Comparison of ENCODE assay signal across 12 cellular contexts in genomic region chr20:20019123-20019522, GRCh38. TPM values are rescaled to one million over a fixed set of nuclear protein-coding genes. Genes with fewer than 3 reads are reported as not detected.
A peak's percentile ranks its signal among the peaks of the same experiment; 100 is the strongest.
DNase-seq lines count a peak whose midpoint lies in the region; ATAC-seq and TF ChIP-seq lines count a peak whose summit lies in the region.
"Had no signal": no experiment of that assay in that cellular context is flagged by ENCODE, and none has a peak within 500 bp of the region (broad histone marks: within the 10 kb centered on the region; RNA-seq: fewer than 3 reads in every experiment).

No MANE protein-coding gene starts in this region.

- peaks cover 70% of the 10 kb centered on the region for H3K79me2 ChIP-seq in PC-9 (ENCODE audit: low read depth)

- no peaks in the 10 kb centered on the region for H3K9me3 ChIP-seq in PC-9 (ENCODE audit: insufficient read depth, low read depth)
- H3K9me3 ChIP-seq in endodermal cell (ENCODE audit: control insufficient read depth, low read length): no peaks in the 10 kb centered on the region
- H3K9me3 ChIP-seq: BE2C, heart right ventricle had no signal

- H3K9me2 ChIP-seq in PC-9 (ENCODE audit: insufficient read depth): no peaks in the 10 kb centered on the region

- H3K4me1 ChIP-seq in PC-9 (replicated peaks; ENCODE audit: insufficient read depth) (peaks cover 26% of the 10 kb centered on the region), endodermal cell (ENCODE audit: control insufficient read depth, insufficient read depth, low read length) (peaks cover 4% of the 10 kb centered on the region)
- H3K4me1 ChIP-seq: BE2C had no signal

- intact Hi-C loops in PC-9 (cut with micrococcal nuclease; ENCODE audit: unreplicated experiment): loop anchor here (2.0 to 5.0 kb wide), 3 partner anchors 26 to 42 kb away; partner anchors contain the start of genes CFAP61 and CRNKL1
- intact Hi-C loops in dorsolateral prefrontal cortex (cut with DNase I): loop anchor here (5.0 to 10.0 kb wide), 2 partner anchors 33 to 56 kb away; partner anchors contain the start of genes CFAP61 (in 2 of the 2) and CRNKL1 (in 2 of the 2)

- peaks cover 62% of the 10 kb centered on the region for H3K4me1 Mint-ChIP-seq in activated T-cell treated with anti-CD3 and anti-CD28 coated beads, Interleukin-2, amount 50 U/mL, for 4 hours (ENCODE audit: low read depth)
- peaks cover 22% of the 10 kb centered on the region for H3K4me1 Mint-ChIP-seq in endodermal cell
- peaks cover 28 to 42% of the 10 kb centered on the region in 2 donors for H3K4me1 Mint-ChIP-seq in stimulated activated naive B cell treated with anti-CD40 and anti-IgM and Interleukin-4, amounts not matched to agents 10 μg/mL and 1 μg/mL and 100 μg/mL, for 72 hours

- H3F3A ChIP-seq in PC-9 (ENCODE audit: insufficient read depth, low read depth): peaks cover 11% of the 10 kb centered on the region

- no peak for ATAC-seq in activated T-cell treated with anti-CD3 and anti-CD28 coated beads, Interleukin-2, amount 50 U/mL, for 4 hours
- ATAC-seq in stimulated activated naive B cell treated with anti-CD40 and anti-IgM and Interleukin-4, amounts not matched to agents 10 μg/mL and 1 μg/mL and 100 μg/mL, for 72 hours (replicated peaks): no peak
- ATAC-seq: heart right ventricle had no signal

- TF ChIP-seq CTCF in PC-9 (conservative IDR thresholded peaks at IDR 0.05): no peak
- no peak for TF ChIP-seq CTCF in endodermal cell (conservative IDR thresholded peaks at IDR 0.05)
- no peak for TF ChIP-seq CTCF in dorsolateral prefrontal cortex (IDR thresholded peaks at IDR 0.05 in 54 of 56, conservative IDR thresholded peaks at IDR 0.05 in 2 of 56; ENCODE audit: low read depth in 1 of 56, partially characterized antibody in 56 of 56)

- CTCF ChIA-PET in PC-9 (lab: Charles Lee): no interaction called here

- H3K4me3 Mint-ChIP-seq in activated T-cell treated with anti-CD3 and anti-CD28 coated beads, Interleukin-2, amount 50 U/mL, for 4 hours: peak overlapping the region; percentile 90
- H3K4me3 Mint-ChIP-seq in endodermal cell: peak overlapping the region; percentile 80
- peak overlapping the region; percentile 37 to 43 for H3K4me3 Mint-ChIP-seq in stimulated activated naive B cell treated with anti-CD40 and anti-IgM and Interleukin-4, amounts not matched to agents 10 μg/mL and 1 μg/mL and 100 μg/mL, for 72 hours

- H3K9me3 Mint-ChIP-seq in activated T-cell treated with anti-CD3 and anti-CD28 coated beads, Interleukin-2, amount 50 U/mL, for 4 hours: no peaks in the 10 kb centered on the region
- no peaks in the 10 kb centered on the region for H3K9me3 Mint-ChIP-seq in endodermal cell
- no peaks in the 10 kb centered on the region for H3K9me3 Mint-ChIP-seq in stimulated activated naive B cell treated with anti-CD40 and anti-IgM and Interleukin-4, amounts not matched to agents 10 μg/mL and 1 μg/mL and 100 μg/mL, for 72 hours

- H3K27me3 Mint-ChIP-seq in activated T-cell treated with anti-CD3 and anti-CD28 coated beads, Interleukin-2, amount 50 U/mL, for 4 hours (ENCODE audit: low read depth): no peaks in the 10 kb centered on the region
- no peaks in the 10 kb centered on the region for H3K27me3 Mint-ChIP-seq in endodermal cell (ENCODE audit: insufficient read depth)
- no peaks in the 10 kb centered on the region for H3K27me3 Mint-ChIP-seq in stimulated activated naive B cell treated with anti-CD40 and anti-IgM and Interleukin-4, amounts not matched to agents 10 μg/mL and 1 μg/mL and 100 μg/mL, for 72 hours

- peak overlapping the region; percentile 99 for H3K4me3 ChIP-seq in PC-9
- H3K4me3 ChIP-seq in endodermal cell (ENCODE audit: low read length): no peak overlapping the region
- H3K4me3 ChIP-seq in dorsolateral prefrontal cortex: peak overlapping the region in 23 of 59 donors; percentile 3 to 100 (median 97)

- H3K36me3 Mint-ChIP-seq in activated T-cell treated with anti-CD3 and anti-CD28 coated beads, Interleukin-2, amount 50 U/mL, for 4 hours (ENCODE audit: insufficient read depth): peaks cover 13% of the 10 kb centered on the region
- peaks cover 14% of the 10 kb centered on the region for H3K36me3 Mint-ChIP-seq in endodermal cell (ENCODE audit: low read depth)
- H3K36me3 Mint-ChIP-seq in stimulated activated naive B cell treated with anti-CD40 and anti-IgM and Interleukin-4, amounts not matched to agents 10 μg/mL and 1 μg/mL and 100 μg/mL, for 72 hours: peaks cover 21 to 31% of the 10 kb centered on the region in 2 donors

- peak overlapping the region; percentile 74 for H3K27ac ChIP-seq in PC-9
- no peak overlapping the region for H3K27ac ChIP-seq in endodermal cell (ENCODE audit: low read depth, low read length)
- H3K27ac ChIP-seq in dorsolateral prefrontal cortex: peak overlapping the region in 3 of 59 donors; percentile 1 to 93 (median 22)
- H3K27ac ChIP-seq: heart right ventricle had no signal

- DNase-seq in activated T-cell treated with anti-CD3 and anti-CD28 coated beads, Interleukin-2, amount 50 U/mL, for 4 hours: no peak
- DNase-seq in activated T-cell treated with anti-CD3 and anti-CD28 coated beads, Interleukin-2, amount 50 U/mL, for 1 hour: no peak
- peak; percentile 87 for DNase-seq in PC-9
- no peak for DNase-seq in endodermal cell
- DNase-seq in stimulated activated naive B cell treated with anti-CD40 and anti-IgM and Interleukin-4, amounts not matched to agents 10 μg/mL and 1 μg/mL and 100 μg/mL, for 72 hours: no peak
- DNase-seq in MV-4-11 (lab: John Stamatoyannopoulos, UW): no peak
- no peak for DNase-seq in effector CD8-positive, alpha-beta T cell (lab: John Stamatoyannopoulos, UW)
- DNase-seq in dorsolateral prefrontal cortex: no peak
- DNase-seq: BE2C, cerebellar nuclear complex, heart right ventricle, NCI-H1105 had no signal

- POLR2A ChIA-PET in PC-9 (lab: Charles Lee; ENCODE audit: unreplicated experiment): interaction anchor here (0.6 to 0.8 kb wide), 3 partner anchors 23 to 42 kb away, joined by 3 to 8 read pairs (median 3); no protein-coding TSS in a partner anchor

- H3K4me2 ChIP-seq in PC-9: peak overlapping the region; percentile 98

- no peak overlapping the region for H3K27ac Mint-ChIP-seq in endodermal cell
- no peak overlapping the region for H3K27ac Mint-ChIP-seq in stimulated activated naive B cell treated with anti-CD40 and anti-IgM and Interleukin-4, amounts not matched to agents 10 μg/mL and 1 μg/mL and 100 μg/mL, for 72 hours

- H4K20me1 ChIP-seq in PC-9 (ENCODE audit: insufficient read depth): peaks cover 15% of the 10 kb centered on the region; the same call in 1 of the 2 replicates

- H3K9ac ChIP-seq in endodermal cell (ENCODE audit: extremely low read depth, low read length, poor library complexity, severe bottlenecking): no peak overlapping the region

- WGBS in endodermal cell (ENCODE audit: insufficient coverage in 1 of 2, insufficient read length in 1 of 2), 2 experiments: 86 to 89% methylated on average over 1 to 2 of the region's 2 CpGs

- H3K27me3 ChIP-seq in PC-9 (ENCODE audit: insufficient read depth, low read depth) (no peaks in the 10 kb centered on the region), endodermal cell (ENCODE audit: control insufficient read depth, insufficient read depth, low read length, poor library complexity, severe bottlenecking) (no peaks in the 10 kb centered on the region), dorsolateral prefrontal cortex (no peaks in the 10 kb centered on the region)
- H3K27me3 ChIP-seq: BE2C, heart right ventricle had no signal

- BruUV-seq in PC-9 (replicated peaks; lab: Mats Ljungman, UMichigan): no TSS peak

- H3K36me3 ChIP-seq in PC-9 (ENCODE audit: low read depth): peaks cover 19% of the 10 kb centered on the region
- peaks cover 10% of the 10 kb centered on the region for H3K36me3 ChIP-seq in endodermal cell (ENCODE audit: control insufficient read depth, insufficient read depth, low read length)

- no peak overlapping the region for H2AFZ ChIP-seq in PC-9

RNA-seq across cellular contexts. Expression of gene NAA20, which starts 2.0 kb away (rescaled TPM):
- 100 to 1,000 TPM; 115 to 121 (median 118) TPM for total RNA-seq in activated T-cell treated with anti-CD3 and anti-CD28 coated beads, Interleukin-2, amount 50 U/mL, for 4 hours
- total RNA-seq in PC-9 (2021): 167 and 168 TPM in 2 replicates
- 10 to 100 TPM; 35.1 to 39.4 TPM for total RNA-seq in endodermal cell
- polyA plus RNA-seq in endodermal cell (2013, experiment 1 of 2): 37.8 TPM
- polyA plus RNA-seq in endodermal cell (2013, experiment 2 of 2): 40.2 TPM
- 10 to 100 TPM; 28.1 to 68.2 (median 47.8) TPM for total RNA-seq in dorsolateral prefrontal cortex

RNA-seq across cellular contexts. Expression of gene CRNKL1, which starts 33.1 kb away (rescaled TPM):
- total RNA-seq in activated T-cell treated with anti-CD3 and anti-CD28 coated beads, Interleukin-2, amount 50 U/mL, for 4 hours: 10 to 100 TPM; 24.0 to 25.9 (median 24.3) TPM
- total RNA-seq in PC-9 (2021) (24.8 and 33.0 TPM in 2 replicates), endodermal cell (10 to 100 TPM; 22.2 to 23.4 TPM), dorsolateral prefrontal cortex (10 to 100 TPM; 15.3 to 37.8 (median 23.5) TPM)
- 24.1 TPM for polyA plus RNA-seq in endodermal cell (2013, experiment 1 of 2)
- 21.3 TPM for polyA plus RNA-seq in endodermal cell (2013, experiment 2 of 2)

RNA-seq across cellular contexts. Expression of gene CFAP61, which starts 33.2 kb away (rescaled TPM):
- under 1 TPM in 1 of 3 donors, not detected in 2; 0.49 TPM for total RNA-seq in activated T-cell treated with anti-CD3 and anti-CD28 coated beads, Interleukin-2, amount 50 U/mL, for 4 hours
- 1.7 and 2.6 TPM in 2 replicates for total RNA-seq in PC-9 (2021)
- under 1 TPM; 0.64 to 0.73 TPM for total RNA-seq in endodermal cell
- 0.85 TPM for polyA plus RNA-seq in endodermal cell (2013, experiment 1 of 2)
- polyA plus RNA-seq in endodermal cell (2013, experiment 2 of 2): 1.5 TPM
- total RNA-seq in dorsolateral prefrontal cortex: 10 to 100 TPM in 40 of 120 experiments, 1 to 10 TPM in 80; 1.8 to 18.2 (median 8.6) TPM

Comparison
In these comparisons a context has a peak if more than half of its experiments do, and no peak if none do; other contexts are left out.
1. DNase-seq: peak in PC-9 (2 of 2); none in activated T-cell treated with anti-CD3 and anti-CD28 coated beads, Interleukin-2, amount 50 U/mL, for 4 hours (single experiment), activated T-cell treated with anti-CD3 and anti-CD28 coated beads, Interleukin-2, amount 50 U/mL, for 1 hour (single experiment), endodermal cell (single experiment), stimulated activated naive B cell treated with anti-CD40 and anti-IgM and Interleukin-4, amounts not matched to agents 10 μg/mL and 1 μg/mL and 100 μg/mL, for 72 hours (single experiment), MV-4-11 (single experiment), effector CD8-positive, alpha-beta T cell (single experiment) and dorsolateral prefrontal cortex (0 of 10).
2. H3K4me3 Mint-ChIP-seq: peak in every context shown above with its lines; median percentile 90 in activated T-cell treated with anti-CD3 and anti-CD28 coated beads, Interleukin-2, amount 50 U/mL, for 4 hours; 80 in endodermal cell; 40 in stimulated activated naive B cell treated with anti-CD40 and anti-IgM and Interleukin-4, amounts not matched to agents 10 μg/mL and 1 μg/mL and 100 μg/mL, for 72 hours.